Comparison of ENCODE assay signal across 8 cellular contexts in the genomic region with DNA sequence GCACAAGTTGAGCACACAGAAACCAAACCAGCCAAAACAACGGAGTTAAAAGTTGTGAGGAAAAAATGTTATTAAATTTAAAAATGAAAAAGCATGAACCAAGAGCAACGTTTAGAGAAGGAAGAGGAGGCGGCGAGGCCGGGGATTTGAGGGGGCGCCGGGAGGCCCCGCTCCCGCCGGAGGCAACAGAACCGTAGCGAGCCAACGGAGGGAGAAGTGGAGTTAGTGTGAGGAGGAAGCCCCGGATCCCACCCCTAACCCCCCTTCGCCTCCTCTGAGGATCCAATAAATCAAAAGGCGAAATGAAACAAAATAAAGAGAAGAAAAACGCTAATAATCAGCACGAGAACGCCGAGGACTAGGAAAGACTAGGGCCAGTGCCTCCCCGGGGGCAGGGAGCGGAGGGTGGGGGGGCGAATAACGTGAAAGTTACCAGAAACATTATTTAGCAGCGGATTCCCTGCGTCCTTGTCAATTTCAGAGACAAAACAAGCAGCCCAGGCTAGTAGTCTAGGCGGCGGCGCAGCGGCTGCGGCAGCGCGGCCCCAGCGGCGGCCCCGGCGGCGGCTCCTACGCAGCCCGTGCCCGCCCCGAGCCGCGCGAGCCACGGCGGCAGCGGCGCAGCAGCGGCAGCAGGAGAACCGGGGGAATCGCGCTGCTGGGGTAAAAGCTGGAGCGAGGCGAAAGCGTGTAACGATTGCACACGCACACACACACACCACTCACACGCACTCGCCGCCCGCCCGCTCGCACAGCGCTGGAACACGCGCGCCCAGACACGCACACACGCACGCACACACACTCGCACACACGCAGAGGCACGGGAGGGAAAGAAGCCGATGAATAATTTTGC. TPM values are rescaled to one million over a fixed set of nuclear protein-coding genes. Genes with fewer than 3 reads are reported as not detected.
DNase-seq lines count a peak whose midpoint lies in the region; ATAC-seq and TF ChIP-seq lines count a peak whose summit lies in the region.

No MANE protein-coding gene starts in this region.

- H3K27ac Mint-ChIP-seq in activated T-helper 1 cell treated with anti-CD3 and anti-CD28 coated beads, Interleukin-12 subunit alpha, Interleukin-12 subunit beta, Interleukin-2, Interleukin-4 antibody, amounts not matched to agents 30 ng/mL and 10 ng/mL and 1 ng/mL, durations not matched to agents 14 hours and 24 hours and 36 hours: peak overlapping the region; percentile 29
- peak overlapping the region; percentile 100 for H3K27ac Mint-ChIP-seq in osteocyte (ENCODE audit: unreplicated experiment)

- CTCF ChIA-PET in IMR-90 (lab: Yijun Ruan, JAX): no interaction called here

- H2BK15ac ChIP-seq in IMR-90 (ENCODE audit: low read depth, low read length): peak overlapping the region; percentile 34; the same call in 1 of the 3 replicates

- H4K5ac ChIP-seq in IMR-90 (ENCODE audit: low read depth, low read length): peak overlapping the region; percentile 75

- 0 out of 2 replicates have a peak overlapping the region, but pooled peaks have one; percentile 1 for H2BK20ac ChIP-seq in IMR-90 (ENCODE audit: low read depth, low read length)

- H3K27me3 ChIP-seq in IMR-90 (ENCODE audit: control insufficient read depth, insufficient read depth, low read length): no peaks in the 10 kb centered on the region

- H3K4me1 Mint-ChIP-seq in activated T-helper 1 cell treated with anti-CD3 and anti-CD28 coated beads, Interleukin-12 subunit alpha, Interleukin-12 subunit beta, Interleukin-2, Interleukin-4 antibody, amounts not matched to agents 30 ng/mL and 10 ng/mL and 1 ng/mL, durations not matched to agents 14 hours and 24 hours and 36 hours (ENCODE audit: low read depth): peaks cover 25% of the 10 kb centered on the region
- H3K4me1 Mint-ChIP-seq in osteocyte (ENCODE audit: unreplicated experiment): peaks cover 35% of the 10 kb centered on the region

- peaks cover 15% of the 10 kb centered on the region; the same call in 1 of the 2 replicates for H3K36me3 ChIP-seq in IMR-90 (ENCODE audit: control insufficient read depth, insufficient read depth, low read length)

- peak overlapping the region; percentile 55 for H4K91ac ChIP-seq in IMR-90 (ENCODE audit: insufficient read depth, low read depth, low read length)

- H3K4me3 Mint-ChIP-seq in activated T-helper 1 cell treated with anti-CD3 and anti-CD28 coated beads, Interleukin-12 subunit alpha, Interleukin-12 subunit beta, Interleukin-2, Interleukin-4 antibody, amounts not matched to agents 30 ng/mL and 10 ng/mL and 1 ng/mL, durations not matched to agents 14 hours and 24 hours and 36 hours: peak overlapping the region; percentile 64
- peak overlapping the region; percentile 99 for H3K4me3 Mint-ChIP-seq in osteocyte (ENCODE audit: unreplicated experiment)

- H3K56ac ChIP-seq in IMR-90 (ENCODE audit: extremely low read depth, insufficient read depth, low read length): peak overlapping the region; percentile 83

- no peak for DNase-seq in AG10803 (ENCODE audit: low read depth)
- DNase-seq in GM13977 (ENCODE audit: low spot score): peak; percentile 71
- DNase-seq in IMR-90: peak; percentile 35
- DNase-seq in activated T-helper 1 cell treated with anti-CD3 and anti-CD28 coated beads, Interleukin-12 subunit alpha, Interleukin-12 subunit beta, Interleukin-2, Interleukin-4 antibody, amounts not matched to agents 30 ng/mL and 10 ng/mL and 1 ng/mL, durations not matched to agents 14 hours and 24 hours and 36 hours (ENCODE audit: low spot score): no peak
- peak; percentile 55 for DNase-seq in glomerular visceral epithelial cell (ENCODE audit: extremely low spot score)
- DNase-seq in osteocyte (ENCODE audit: extremely low spot score, unreplicated experiment): peak; percentile 83
- DNase-seq in amniotic stem cell (lab: John Stamatoyannopoulos, UW): no peak
- no peak for DNase-seq in AML-193 (lab: John Stamatoyannopoulos, UW)

- H3K23ac ChIP-seq in IMR-90 (ENCODE audit: low read depth, low read length): peak overlapping the region; percentile 95

- TF ChIP-seq POLR2A in IMR-90 (IDR thresholded peaks at IDR 0.05; ENCODE audit: low read depth, low read length): no peak

- peak overlapping the region; percentile 97 for H2BK5ac ChIP-seq in IMR-90 (ENCODE audit: low read depth, low read length, poor library complexity, severe bottlenecking)

- intact Hi-C loops in IMR-90 (cut with micrococcal nuclease): loop anchor here (10.0 kb wide), 1 partner anchor 1554 kb away; the partner anchor contains the start of gene DPH6
- intact Hi-C loops in activated T-helper 1 cell treated with anti-CD3 and anti-CD28 coated beads, Interleukin-12 subunit alpha, Interleukin-12 subunit beta, Interleukin-2, Interleukin-4 antibody, amounts not matched to agents 30 ng/mL and 10 ng/mL and 1 ng/mL, durations not matched to agents 14 hours and 24 hours and 36 hours (cut with micrococcal nuclease): loop anchor here (10.0 kb wide), 1 partner anchor 1156 kb away; the partner anchor contains the start of gene SPRED1

- POLR2A ChIA-PET in IMR-90 (lab: Charles Lee; ENCODE audit: unreplicated experiment): interaction anchor here (0.5 kb wide), 1 partner anchor 290 kb away, joined by 5 read pairs; no protein-coding TSS in a partner anchor

- peaks cover 11% of the 10 kb centered on the region for H3K36me3 Mint-ChIP-seq in activated T-helper 1 cell treated with anti-CD3 and anti-CD28 coated beads, Interleukin-12 subunit alpha, Interleukin-12 subunit beta, Interleukin-2, Interleukin-4 antibody, amounts not matched to agents 30 ng/mL and 10 ng/mL and 1 ng/mL, durations not matched to agents 14 hours and 24 hours and 36 hours (ENCODE audit: low read depth)
- H3K36me3 Mint-ChIP-seq in osteocyte (ENCODE audit: unreplicated experiment): peaks cover 13% of the 10 kb centered on the region

- ATAC-seq in IMR-90 (ENCODE audit: low read depth): no peak; the same call in 1 of the 2 replicates

- peak overlapping the region; percentile 99 for H3K27ac ChIP-seq in IMR-90 (ENCODE audit: insufficient read depth, low read length)

- peaks cover 9% of the 10 kb centered on the region for H3K9me3 Mint-ChIP-seq in activated T-helper 1 cell treated with anti-CD3 and anti-CD28 coated beads, Interleukin-12 subunit alpha, Interleukin-12 subunit beta, Interleukin-2, Interleukin-4 antibody, amounts not matched to agents 30 ng/mL and 10 ng/mL and 1 ng/mL, durations not matched to agents 14 hours and 24 hours and 36 hours
- H3K9me3 Mint-ChIP-seq in osteocyte (ENCODE audit: unreplicated experiment): no peaks in the 10 kb centered on the region

- peak overlapping the region; percentile 24; the same call in 1 of the 2 replicates for H2AK5ac ChIP-seq in IMR-90 (ENCODE audit: low read depth, low read length)

- TF ChIP-seq CTCF in AG10803 (conservative IDR thresholded peaks at IDR 0.05; ENCODE audit: low read length) (no peak), GM13977 (IDR thresholded peaks at IDR 0.05; ENCODE audit: extremely low read depth, insufficient read depth, missing control alignments) (no peak), IMR-90 (conservative IDR thresholded peaks at IDR 0.05; ENCODE audit: low read depth, low read length) (no peak), osteocyte (IDR thresholded peaks at IDR 0.05) (no peak)

- peak overlapping the region; percentile 85 for H3K14ac ChIP-seq in IMR-90 (replicated peaks; ENCODE audit: low read depth, low read length)

- 1% methylated on average over 14 of the region's 75 CpGs; no CpG with 5 or more reads in 1 of the 2 experiments for WGBS in IMR-90 (ENCODE audit: extremely low coverage in 2 of 2, insufficient read length in 1 of 2), 2 experiments

- peaks cover 7% of the 10 kb centered on the region; the same call in 1 of the 2 replicates for H4K20me1 ChIP-seq in IMR-90 (ENCODE audit: insufficient read depth, low read length)

- peaks cover 9% of the 10 kb centered on the region for H3K4me1 ChIP-seq in IMR-90 (ENCODE audit: control insufficient read depth, insufficient read depth, low read length)

- H3K27me3 Mint-ChIP-seq in activated T-helper 1 cell treated with anti-CD3 and anti-CD28 coated beads, Interleukin-12 subunit alpha, Interleukin-12 subunit beta, Interleukin-2, Interleukin-4 antibody, amounts not matched to agents 30 ng/mL and 10 ng/mL and 1 ng/mL, durations not matched to agents 14 hours and 24 hours and 36 hours (ENCODE audit: insufficient read depth): peaks cover 82% of the 10 kb centered on the region
- peaks cover 12% of the 10 kb centered on the region for H3K27me3 Mint-ChIP-seq in osteocyte (ENCODE audit: unreplicated experiment)

- H3K4me3 ChIP-seq in AG10803 (ENCODE audit: low read length) (peak overlapping the region; percentile 90), IMR-90 (ENCODE audit: insufficient read depth, low read depth, low read length) (peak overlapping the region; percentile 94)

- no peaks in the 10 kb centered on the region for H3K9me3 ChIP-seq in IMR-90 (ENCODE audit: control insufficient read depth, insufficient read depth, low read length)

- H2BK120ac ChIP-seq in IMR-90 (ENCODE audit: low read depth, low read length): peak overlapping the region; percentile 85

- in situ Hi-C loops in GM13977 (cut with MboI; ENCODE audit: low pct_unique_long_range_greater_than_20kb, low sequenced_read_pairs, unreplicated experiment) (no loop called here), IMR-90 (cut with MboI; ENCODE audit: low sequenced_read_pairs) (no loop called here)

- H3K9me1 ChIP-seq in IMR-90 (ENCODE audit: insufficient read depth, low read length): no peaks in the 10 kb centered on the region

- peak overlapping the region; percentile 38 for H2AK9ac ChIP-seq in IMR-90 (replicated peaks; ENCODE audit: low read depth, low read length, poor library complexity)

- peak overlapping the region; percentile 92 for H3K4me2 ChIP-seq in IMR-90 (ENCODE audit: low read depth, low read length)

- BruUV-seq in IMR-90 (replicated peaks; lab: Mats Ljungman, UMichigan): no TSS peak

- H3K9ac ChIP-seq in IMR-90 (ENCODE audit: low read depth, low read length): peak overlapping the region; percentile 99

- peak overlapping the region; percentile 91 for H2AFZ ChIP-seq in IMR-90 (replicated peaks; ENCODE audit: low read length, poor library complexity)

- peak overlapping the region; percentile 93 for H3K4ac ChIP-seq in IMR-90 (ENCODE audit: low read depth, low read length)

- peak overlapping the region; percentile 53 to 60; a peak in 3 of 4 replicates for H4K8ac ChIP-seq in IMR-90 (ENCODE audit: low read depth in 2 of 2, low read length in 2 of 2)

- H3K79me1 ChIP-seq in IMR-90 (ENCODE audit: low read depth in 1 of 2, low read length in 2 of 2): peaks cover 19 to 40% of the 10 kb centered on the region in 2 experiments

- H3K18ac ChIP-seq in IMR-90 (ENCODE audit: low read depth, low read length): peak overlapping the region; percentile 90

- dilution Hi-C loops in IMR-90 (cut with HindIII; ENCODE audit: low sequenced_read_pairs, unreplicated experiment): no loop called here

- TF ChIP-seq RAD21 in IMR-90 (IDR thresholded peaks at IDR 0.05; ENCODE audit: low read length): no peak

RNA-seq across cellular contexts. Expression of gene MEIS2, which starts 1.7 kb away (rescaled TPM):
- 50.3 and 71.3 TPM in 2 replicates for total RNA-seq in IMR-90 (2012; rRNA removed)
- 59.9 and 70.1 TPM in 2 replicates for polyA plus RNA-seq in IMR-90 (2012; rRNA removed)
- polyA plus RNA-seq in IMR-90 (2012; cell fraction: cytosol; rRNA removed): 41.7 and 74.2 TPM in 2 replicates
- 69.5 and 106 TPM in 2 replicates for polyA plus RNA-seq in IMR-90 (2012; cell fraction: nucleus; rRNA removed; ENCODE audit: low replicate concordance)
- not detected in 2 replicates for total RNA-seq in activated T-helper 1 cell treated with anti-CD3 and anti-CD28 coated beads, Interleukin-12 subunit alpha, Interleukin-12 subunit beta, Interleukin-2, Interleukin-4 antibody, amounts not matched to agents 30 ng/mL and 10 ng/mL and 1 ng/mL, durations not matched to agents 14 hours and 24 hours and 36 hours
- total RNA-seq in osteocyte: 79.9 and 82.8 TPM in 2 replicates

Comparison
In these comparisons a context has a peak if more than half of its experiments do, and no peak if none do; other contexts are left out.
1. DNase-seq: peak in GM13977 (single experiment), IMR-90 (single experiment), glomerular visceral epithelial cell (single experiment) and osteocyte (single experiment); none in AG10803 (single experiment), activated T-helper 1 cell treated with anti-CD3 and anti-CD28 coated beads, Interleukin-12 subunit alpha, Interleukin-12 subunit beta, Interleukin-2, Interleukin-4 antibody, amounts not matched to agents 30 ng/mL and 10 ng/mL and 1 ng/mL, durations not matched to agents 14 hours and 24 hours and 36 hours (single experiment), amniotic stem cell (single experiment) and AML-193 (0 of 2).
2. RNA of gene MEIS2, which starts 1.7 kb away (total RNA-seq): 79.9 to 82.8 TPM in osteocyte and 50.3 to 71.3 TPM in IMR-90; not detected in activated T-helper 1 cell treated with anti-CD3 and anti-CD28 coated beads, Interleukin-12 subunit alpha, Interleukin-12 subunit beta, Interleukin-2, Interleukin-4 antibody, amounts not matched to agents 30 ng/mL and 10 ng/mL and 1 ng/mL, durations not matched to agents 14 hours and 24 hours and 36 hours; every median in the first group is over 10 times any median in the second.